2 cellular contexts compared by ENCODE assay signal in the genomic region with DNA sequence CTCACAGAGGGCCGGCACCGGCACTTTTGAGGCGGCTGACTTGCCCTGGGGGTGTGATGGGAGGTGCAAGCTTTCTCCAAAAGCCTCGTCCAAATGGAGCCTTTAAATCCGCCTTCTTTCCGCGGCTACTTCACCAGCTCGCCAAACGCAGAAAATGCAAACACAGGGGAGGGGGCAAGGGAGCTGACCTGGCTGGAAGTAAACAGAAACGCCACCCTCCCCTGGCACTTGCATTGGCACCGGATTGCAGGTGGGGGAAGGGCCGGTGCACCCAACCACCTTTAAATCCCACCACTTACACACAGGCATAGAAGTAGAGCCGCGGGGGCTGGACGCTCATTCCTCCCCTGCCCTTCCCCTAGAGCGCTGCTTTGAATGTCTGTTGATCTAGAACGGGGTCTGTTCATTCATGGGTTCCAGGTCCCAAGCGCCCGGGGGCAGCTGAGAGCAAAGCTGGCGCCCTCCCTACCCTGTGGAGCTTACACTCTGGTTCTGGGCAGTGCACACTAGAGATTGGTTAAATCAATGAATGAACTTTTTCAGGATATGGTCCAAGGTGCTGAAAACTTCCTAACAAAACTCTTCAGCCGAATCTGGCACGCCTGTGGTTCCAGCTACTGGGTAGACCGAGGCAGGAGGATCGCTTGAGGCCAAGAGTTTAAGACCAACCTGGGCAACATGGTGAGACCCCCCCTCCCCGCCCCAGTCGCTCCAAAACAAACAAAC.
A peak's percentile ranks its signal among the peaks of the same experiment; 100 is the strongest.
TF ChIP-seq lines count a peak whose summit lies in the region.

No MANE protein-coding gene starts in this region.

TF ChIP-seq in GM12878, 131 proteins besides CTCF, POLR2A, EP300 and RAD21:
- TF ChIP-seq, protein P1, sequence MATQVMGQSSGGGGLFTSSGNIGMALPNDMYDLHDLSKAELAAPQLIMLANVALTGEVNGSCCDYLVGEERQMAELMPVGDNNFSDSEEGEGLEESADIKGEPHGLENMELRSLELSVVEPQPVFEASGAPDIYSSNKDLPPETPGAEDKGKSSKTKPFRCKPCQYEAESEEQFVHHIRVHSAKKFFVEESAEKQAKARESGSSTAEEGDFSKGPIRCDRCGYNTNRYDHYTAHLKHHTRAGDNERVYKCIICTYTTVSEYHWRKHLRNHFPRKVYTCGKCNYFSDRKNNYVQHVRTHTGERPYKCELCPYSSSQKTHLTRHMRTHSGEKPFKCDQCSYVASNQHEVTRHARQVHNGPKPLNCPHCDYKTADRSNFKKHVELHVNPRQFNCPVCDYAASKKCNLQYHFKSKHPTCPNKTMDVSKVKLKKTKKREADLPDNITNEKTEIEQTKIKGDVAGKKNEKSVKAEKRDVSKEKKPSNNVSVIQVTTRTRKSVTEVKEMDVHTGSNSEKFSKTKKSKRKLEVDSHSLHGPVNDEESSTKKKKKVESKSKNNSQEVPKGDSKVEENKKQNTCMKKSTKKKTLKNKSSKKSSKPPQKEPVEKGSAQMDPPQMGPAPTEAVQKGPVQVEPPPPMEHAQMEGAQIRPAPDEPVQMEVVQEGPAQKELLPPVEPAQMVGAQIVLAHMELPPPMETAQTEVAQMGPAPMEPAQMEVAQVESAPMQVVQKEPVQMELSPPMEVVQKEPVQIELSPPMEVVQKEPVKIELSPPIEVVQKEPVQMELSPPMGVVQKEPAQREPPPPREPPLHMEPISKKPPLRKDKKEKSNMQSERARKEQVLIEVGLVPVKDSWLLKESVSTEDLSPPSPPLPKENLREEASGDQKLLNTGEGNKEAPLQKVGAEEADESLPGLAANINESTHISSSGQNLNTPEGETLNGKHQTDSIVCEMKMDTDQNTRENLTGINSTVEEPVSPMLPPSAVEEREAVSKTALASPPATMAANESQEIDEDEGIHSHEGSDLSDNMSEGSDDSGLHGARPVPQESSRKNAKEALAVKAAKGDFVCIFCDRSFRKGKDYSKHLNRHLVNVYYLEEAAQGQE (IDR thresholded peaks at IDR 0.05; ENCODE audit: low read depth, low read length), result peak; percentile 43; the same call in 1 of the 2 replicates

TF ChIP-seq in HepG2, 621 proteins besides CTCF, POLR2A, EP300 and RAD21 (continues in another document):
- TF ChIP-seq, protein P2, sequence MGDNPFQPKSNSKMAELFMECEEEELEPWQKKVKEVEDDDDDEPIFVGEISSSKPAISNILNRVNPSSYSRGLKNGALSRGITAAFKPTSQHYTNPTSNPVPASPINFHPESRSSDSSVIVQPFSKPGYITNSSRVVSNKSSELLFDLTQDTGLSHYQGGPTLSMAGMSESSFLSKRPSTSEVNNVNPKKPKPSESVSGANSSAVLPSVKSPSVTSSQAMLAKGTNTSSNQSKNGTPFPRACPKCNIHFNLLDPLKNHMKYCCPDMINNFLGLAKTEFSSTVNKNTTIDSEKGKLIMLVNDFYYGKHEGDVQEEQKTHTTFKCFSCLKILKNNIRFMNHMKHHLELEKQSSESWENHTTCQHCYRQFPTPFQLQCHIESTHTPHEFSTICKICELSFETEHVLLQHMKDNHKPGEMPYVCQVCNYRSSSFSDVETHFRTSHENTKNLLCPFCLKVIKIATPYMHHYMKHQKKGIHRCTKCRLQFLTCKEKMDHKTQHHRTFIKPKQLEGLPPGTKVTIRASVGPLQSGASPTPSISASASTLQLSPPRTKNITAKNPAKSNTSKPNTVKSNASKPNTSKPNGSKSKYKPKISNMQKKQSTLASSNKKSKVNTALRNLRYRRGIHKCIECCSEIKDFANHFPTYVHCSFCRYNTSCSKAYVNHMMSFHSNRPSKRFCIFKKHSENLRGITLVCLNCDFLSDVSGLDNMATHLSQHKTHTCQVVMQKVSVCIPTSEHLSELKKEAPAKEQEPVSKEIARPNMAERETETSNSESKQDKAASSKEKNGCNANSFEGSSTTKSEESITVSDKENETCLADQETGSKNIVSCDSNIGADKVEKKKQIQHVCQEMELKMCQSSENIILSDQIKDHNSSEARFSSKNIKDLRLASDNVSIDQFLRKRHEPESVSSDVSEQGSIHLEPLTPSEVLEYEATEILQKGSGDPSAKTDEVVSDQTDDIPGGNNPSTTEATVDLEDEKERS (CRISPR knock-in tag; IDR thresholded peaks at IDR 0.05), result 0 out of 2 replicates have a peak, but pooled peaks have one; percentile 1
- TF ChIP-seq SNAPC4 (CRISPR knock-in tag; IDR thresholded peaks at IDR 0.05), result 0 out of 2 replicates have a peak, but pooled peaks have one; percentile 52
- TF ChIP-seq MEIS1 (CRISPR knock-in tag; IDR thresholded peaks at IDR 0.05; ENCODE audit: borderline replicate concordance), result peak; percentile 8; the same call in 1 of the 2 replicates
- TF ChIP-seq ZC3H13 (CRISPR knock-in tag; IDR thresholded peaks at IDR 0.05), result 0 out of 2 replicates have a peak, but pooled peaks have one; percentile 6
- TF ChIP-seq ZNF230 (CRISPR knock-in tag; IDR thresholded peaks at IDR 0.05), result 0 out of 2 replicates have a peak, but pooled peaks have one; percentile 49
- TF ChIP-seq, protein P3, sequence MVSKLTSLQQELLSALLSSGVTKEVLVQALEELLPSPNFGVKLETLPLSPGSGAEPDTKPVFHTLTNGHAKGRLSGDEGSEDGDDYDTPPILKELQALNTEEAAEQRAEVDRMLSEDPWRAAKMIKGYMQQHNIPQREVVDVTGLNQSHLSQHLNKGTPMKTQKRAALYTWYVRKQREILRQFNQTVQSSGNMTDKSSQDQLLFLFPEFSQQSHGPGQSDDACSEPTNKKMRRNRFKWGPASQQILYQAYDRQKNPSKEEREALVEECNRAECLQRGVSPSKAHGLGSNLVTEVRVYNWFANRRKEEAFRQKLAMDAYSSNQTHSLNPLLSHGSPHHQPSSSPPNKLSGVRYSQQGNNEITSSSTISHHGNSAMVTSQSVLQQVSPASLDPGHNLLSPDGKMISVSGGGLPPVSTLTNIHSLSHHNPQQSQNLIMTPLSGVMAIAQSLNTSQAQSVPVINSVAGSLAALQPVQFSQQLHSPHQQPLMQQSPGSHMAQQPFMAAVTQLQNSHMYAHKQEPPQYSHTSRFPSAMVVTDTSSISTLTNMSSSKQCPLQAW (CRISPR knock-in tag; IDR thresholded peaks at IDR 0.05), result 0 out of 2 replicates have a peak, but pooled peaks have one; percentile 3
- peak; percentile 81; the same call in 1 of the 2 replicates for TF ChIP-seq WIZ (CRISPR knock-in tag; IDR thresholded peaks at IDR 0.05)
- TF ChIP-seq PHF21A (CRISPR knock-in tag; IDR thresholded peaks at IDR 0.05), result peak; percentile 66; the same call in 1 of the 2 replicates
- 0 out of 2 replicates have a peak, but pooled peaks have one; percentile 26 for TF ChIP-seq ZNF558 (CRISPR knock-in tag; IDR thresholded peaks at IDR 0.05; ENCODE audit: borderline replicate concordance)
- peak; percentile 91; the same call in 1 of the 2 replicates for TF ChIP-seq HNRNPL (IDR thresholded peaks at IDR 0.05; ENCODE audit: low read depth, low read length)
- 0 out of 2 replicates have a peak, but pooled peaks have one; percentile 31 for TF ChIP-seq SNAI1 (CRISPR knock-in tag; IDR thresholded peaks at IDR 0.05; ENCODE audit: borderline replicate concordance)
- TF ChIP-seq HOXD1 (CRISPR knock-in tag; IDR thresholded peaks at IDR 0.05), result 0 out of 2 replicates have a peak, but pooled peaks have one; percentile 29
- peak; percentile 97 for TF ChIP-seq HBP1 (CRISPR knock-in tag; IDR thresholded peaks at IDR 0.05; ENCODE audit: low read depth)
- 0 out of 2 replicates have a peak, but pooled peaks have one; percentile 2 for TF ChIP-seq ZNF703 (CRISPR knock-in tag; IDR thresholded peaks at IDR 0.05; ENCODE audit: borderline replicate concordance)
- peak; percentile 23; the same call in 1 of the 2 replicates for TF ChIP-seq ZNF687 (CRISPR knock-in tag; IDR thresholded peaks at IDR 0.05)
- TF ChIP-seq, protein P1 (IDR thresholded peaks at IDR 0.05; ENCODE audit: borderline replicate concordance in 1 of 2, low read depth in 1 of 2, low read length in 2 of 2), result peak; percentile 16 to 89
